In the genomic region with DNA sequence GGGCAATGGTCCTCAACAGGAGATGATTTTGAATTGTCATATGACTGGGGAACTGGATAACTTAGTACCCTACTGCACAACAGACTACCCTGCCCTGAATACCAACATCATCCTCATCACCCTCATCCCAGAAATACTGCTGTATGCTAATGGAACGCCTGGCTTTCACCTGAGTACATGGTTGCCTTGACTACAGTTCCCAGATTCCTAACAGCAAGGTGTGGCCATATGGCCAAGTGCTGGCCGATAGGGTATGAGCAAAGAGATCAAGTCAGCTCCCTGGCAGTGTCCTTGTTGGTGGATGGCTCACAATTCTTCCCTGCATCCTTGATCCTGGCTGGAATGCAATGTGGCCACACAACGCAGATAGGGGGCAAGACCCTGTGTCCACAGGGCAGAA, we compare ENCODE assay signal across 36 cellular contexts. TPM values are rescaled to one million over a fixed set of nuclear protein-coding genes. Genes with fewer than 3 reads are reported as not detected.
"Had no signal": no experiment of that assay in that cellular context is flagged by ENCODE, and none has a peak within 500 bp of the region (broad histone marks: within the 10 kb centered on the region; RNA-seq: fewer than 3 reads in every experiment).

No MANE protein-coding gene starts in this region.

- ATAC-seq: activated CD8-positive, alpha-beta T cell treated with anti-CD3 and anti-CD28 coated beads for 36 hours; activated naive CD4-positive, alpha-beta T cell treated with anti-CD3 and anti-CD28 coated beads, Interleukin-2, amount 50 U/mL, for 72 hours; activated T-cell treated with anti-CD3 and anti-CD28 coated beads, Interleukin-2, amount 50 U/mL, for 4 hours; activated T-cell treated with anti-CD3 and anti-CD28 coated beads, Interleukin-2, amount 50 U/mL, for 72 hours; activated T-helper 17 cell treated with anti-CD3 and anti-CD28 coated beads, Interleukin-2, amount 50 U/mL, for 72 hours; body of pancreas had no signal

- DNase-seq: activated B cell treated with CpG ODN at 0.5 μM for 24 hours; activated CD4-positive, alpha-beta memory T cell treated with anti-CD3 and anti-CD28 coated beads for 36 hours; activated CD4-positive, alpha-beta T cell treated with anti-CD3 and anti-CD28 coated beads for 48 hours; activated CD4-positive, alpha-beta T cell treated with anti-CD3 and anti-CD28 coated beads, Interleukin-2, amount 50 U/mL, for 1 hour; activated CD4-positive, alpha-beta T cell treated with anti-CD3 and anti-CD28 coated beads, Interleukin-2, amount 50 U/mL, for 4 hours; activated CD4-positive, CD25-positive, alpha-beta regulatory T cell treated with anti-CD3 and anti-CD28 coated beads, Interleukin-2, amount 50 U/mL, for 72 hours; activated CD8-positive, alpha-beta memory T cell treated with anti-CD3 and anti-CD28 coated beads, Interleukin-2, amount 50 U/mL, for 4 hours; activated CD8-positive, alpha-beta T cell treated with anti-CD3 and anti-CD28 coated beads for 36 hours; activated effector memory CD4-positive, alpha-beta T cell treated with anti-CD3 and anti-CD28 coated beads, Interleukin-2, amount 50 U/mL, for 16 hours; activated gamma-delta T cell treated with Interleukin-2 at 50 U/mL for 16 hours; activated naive CD4-positive, alpha-beta T cell; activated naive CD4-positive, alpha-beta T cell treated with anti-CD3 and anti-CD28 coated beads for 36 hours; activated naive CD4-positive, alpha-beta T cell treated with anti-CD3 and anti-CD28 coated beads, Interleukin-2, amount 50 U/mL, for 16 hours; activated naive CD8-positive, alpha-beta T cell treated with anti-CD3 and anti-CD28 coated beads for 36 hours; activated T-cell treated with anti-CD3 and anti-CD28 coated beads for 4 hours; activated T-cell treated with anti-CD3 and anti-CD28 coated beads, Interleukin-2, amount 50 U/mL, for 1 hour; activated T-cell treated with anti-CD3 and anti-CD28 coated beads, Interleukin-2, amount 50 U/mL, for 4 hours; activated T-cell treated with anti-CD3 and anti-CD28 coated beads, Interleukin-2, amount 50 U/mL, for 72 hours; adrenal gland; amniotic stem cell; aorta; body of pancreas; brain microvascular endothelial cell; central memory CD4-positive, alpha-beta T cell; SW 1271; T-helper 1 cell; T-helper 2 cell; T-helper 9 cell had no signal

- H3K27me3 ChIP-seq: body of pancreas, brain microvascular endothelial cell, breast epithelium had no signal

- H3K4me3 ChIP-seq: adrenal gland, body of pancreas, breast epithelium had no signal

- H3K9me3 Mint-ChIP-seq: activated B cell treated with CpG ODN at 0.5 μM for 24 hours; activated naive CD4-positive, alpha-beta T cell treated with anti-CD3 and anti-CD28 coated beads for 36 hours; T-helper 1 cell treated with Interleukin-12 subunit alpha and Interleukin-12 subunit beta and Interleukin-4 antibody, amounts not matched to agents 30 μg/mL and 1 μg/mL, for 36 hours had no signal

- H3K4me1 Mint-ChIP-seq: activated B cell treated with CpG ODN at 0.5 μM for 24 hours; activated naive CD8-positive, alpha-beta T cell treated with anti-CD3 and anti-CD28 coated beads for 36 hours; activated T-helper 17 cell treated with anti-CD3 and anti-CD28 coated beads, Interleukin-2, amount 50 U/mL, for 72 hours had no signal

- H3K36me3 Mint-ChIP-seq: activated CD4-positive, alpha-beta memory T cell treated with anti-CD3 and anti-CD28 coated beads for 36 hours; activated naive CD4-positive, alpha-beta T cell treated with anti-CD3 and anti-CD28 coated beads, Interleukin-2, amount 50 U/mL, for 72 hours; activated naive CD8-positive, alpha-beta T cell treated with anti-CD3 and anti-CD28 coated beads for 36 hours had no signal

- H3K4me1 ChIP-seq: adrenal gland, body of pancreas, breast epithelium had no signal

- H3K27me3 Mint-ChIP-seq: activated B cell treated with CpG ODN at 0.5 μM for 24 hours; activated CD4-positive, alpha-beta memory T cell treated with anti-CD3 and anti-CD28 coated beads for 36 hours; activated naive CD8-positive, alpha-beta T cell treated with anti-CD3 and anti-CD28 coated beads for 36 hours had no signal

- H3K9me3 ChIP-seq: adrenal gland, body of pancreas had no signal

- H3K27ac ChIP-seq: adrenal gland, body of pancreas, brain microvascular endothelial cell, breast epithelium, VCaP had no signal

- H3K36me3 ChIP-seq: adrenal gland, brain microvascular endothelial cell, breast epithelium had no signal

- H3K27ac Mint-ChIP-seq: activated B cell treated with CpG ODN at 0.5 μM for 24 hours; activated CD4-positive, alpha-beta memory T cell treated with anti-CD3 and anti-CD28 coated beads for 36 hours; activated CD8-positive, alpha-beta T cell treated with anti-CD3 and anti-CD28 coated beads for 36 hours; activated naive CD4-positive, alpha-beta T cell treated with anti-CD3 and anti-CD28 coated beads for 36 hours; activated naive CD4-positive, alpha-beta T cell treated with anti-CD3 and anti-CD28 coated beads, Interleukin-2, amount 50 U/mL, for 72 hours; activated naive CD8-positive, alpha-beta T cell treated with anti-CD3 and anti-CD28 coated beads for 36 hours; activated T-cell treated with anti-CD3 and anti-CD28 coated beads, Interleukin-2, amount 50 U/mL, for 72 hours; activated T-helper 1 cell treated with anti-CD3 and anti-CD28 coated beads, Interleukin-12 subunit alpha, Interleukin-12 subunit beta, Interleukin-2, Interleukin-4 antibody, amounts not matched to agents 30 ng/mL and 10 ng/mL and 1 ng/mL, durations not matched to agents 14 hours and 24 hours and 36 hours; activated T-helper 17 cell treated with anti-CD3 and anti-CD28 coated beads, Interleukin-2, amount 50 U/mL, for 72 hours; T-helper 1 cell treated with Interleukin-12 subunit alpha and Interleukin-12 subunit beta and Interleukin-4 antibody, amounts not matched to agents 30 μg/mL and 1 μg/mL, for 36 hours; T-helper 2 cell treated with Interferon-gamma antibody and Interleukin-4, amounts not matched to agents 5 μg/mL and 100 μg/mL, for 36 hours had no signal

- H3K4me3 Mint-ChIP-seq: activated B cell treated with CpG ODN at 0.5 μM for 24 hours; activated CD4-positive, alpha-beta memory T cell treated with anti-CD3 and anti-CD28 coated beads for 36 hours; activated CD8-positive, alpha-beta T cell treated with anti-CD3 and anti-CD28 coated beads for 36 hours; activated naive CD4-positive, alpha-beta T cell treated with anti-CD3 and anti-CD28 coated beads for 36 hours; activated naive CD8-positive, alpha-beta T cell treated with anti-CD3 and anti-CD28 coated beads for 36 hours; activated T-cell treated with anti-CD3 and anti-CD28 coated beads, Interleukin-2, amount 50 U/mL, for 4 hours; activated T-cell treated with anti-CD3 and anti-CD28 coated beads, Interleukin-2, amount 50 U/mL, for 72 hours; activated T-helper 1 cell treated with anti-CD3 and anti-CD28 coated beads, Interleukin-12 subunit alpha, Interleukin-12 subunit beta, Interleukin-2, Interleukin-4 antibody, amounts not matched to agents 30 ng/mL and 10 ng/mL and 1 ng/mL, durations not matched to agents 14 hours and 24 hours and 36 hours; activated T-helper 17 cell treated with anti-CD3 and anti-CD28 coated beads, Interleukin-2, amount 50 U/mL, for 72 hours; T-helper 1 cell treated with Interleukin-12 subunit alpha and Interleukin-12 subunit beta and Interleukin-4 antibody, amounts not matched to agents 30 μg/mL and 1 μg/mL, for 36 hours; T-helper 2 cell treated with Interferon-gamma antibody and Interleukin-4, amounts not matched to agents 5 μg/mL and 100 μg/mL, for 36 hours had no signal

RNA-seq across cellular contexts. Expression of a gene that starts 31.2 kb away (rescaled TPM):
- total RNA-seq: activated B cell treated with CpG ODN at 0.5 μM for 24 hours; activated CD4-positive, alpha-beta memory T cell treated with anti-CD3 and anti-CD28 coated beads for 36 hours; activated CD8-positive, alpha-beta memory T cell treated with anti-CD3 and anti-CD28 coated beads for 36 hours; activated CD8-positive, alpha-beta T cell treated with anti-CD3 and anti-CD28 coated beads for 36 hours; activated naive CD4-positive, alpha-beta T cell treated with anti-CD3 and anti-CD28 coated beads for 36 hours; activated naive CD4-positive, alpha-beta T cell treated with anti-CD3 and anti-CD28 coated beads, Interleukin-2, amount 50 U/mL, for 72 hours; activated naive CD8-positive, alpha-beta T cell treated with anti-CD3 and anti-CD28 coated beads for 36 hours; activated T-cell treated with anti-CD3 and anti-CD28 coated beads, Interleukin-2, amount 50 U/mL, for 72 hours; activated T-helper 1 cell treated with anti-CD3 and anti-CD28 coated beads, Interleukin-12 subunit alpha, Interleukin-12 subunit beta, Interleukin-2, Interleukin-4 antibody, amounts not matched to agents 30 ng/mL and 10 ng/mL and 1 ng/mL, durations not matched to agents 14 hours and 24 hours and 36 hours; activated T-helper 17 cell treated with anti-CD3 and anti-CD28 coated beads, Interleukin-2, amount 50 U/mL, for 72 hours had no signal
